ENCODE assay signal across 9 cellular contexts in genomic region chr16:71564377-71564967, GRCh38. TPM values are rescaled to one million over a fixed set of nuclear protein-coding genes. Genes with fewer than 3 reads are reported as not detected.
DNase-seq lines count a peak whose midpoint lies in the region; ATAC-seq and TF ChIP-seq lines count a peak whose summit lies in the region.
"Had no signal": no experiment of that assay in that cellular context is flagged by ENCODE, and none has a peak within 500 bp of the region (broad histone marks: within the 10 kb centered on the region; RNA-seq: fewer than 3 reads in every experiment).

No MANE protein-coding gene starts in this region.

- H3K27ac ChIP-seq in tibial nerve = peak overlapping the region in 3 of 4 donors; percentile 68 to 82 (median 71)

- no peak for TF ChIP-seq CTCF in tibial nerve (IDR thresholded peaks at IDR 0.05)

- ATAC-seq in HG03520 (IDR thresholded peaks at IDR 0.05; ENCODE audit: unreplicated experiment) (peak; percentile 85), left lobe of liver (peak; percentile 29)
- ATAC-seq in activated CD4-positive, CD25-positive, alpha-beta regulatory T cell treated with anti-CD3 and anti-CD28 coated beads, Interleukin-2, amount 50 U/mL, for 24 hours = no peak

- TF ChIP-seq POLR2A in tibial nerve (IDR thresholded peaks at IDR 0.05) = no peak

- H3K9me3 ChIP-seq in adipocyte (ENCODE audit: control insufficient read depth, low read length) (peaks cover 8% of the 10 kb centered on the region), tibial nerve (peaks cover 0 to 18% (median 0%) of the 10 kb centered on the region in 4 donors)

- 4 to 7% methylated on average over 19 of the region's 19 CpGs for WGBS in tibial nerve, 2 donors

- peak; percentile 97 for DNase-seq in stimulated activated CD4-positive, alpha-beta T cell treated with anti-CD3 and anti-CD28 coated beads, Interleukin-4, amount 100 ng/mL, for 1 hour
- DNase-seq in stimulated activated CD4-positive, alpha-beta T cell treated with anti-CD3 and anti-CD28 coated beads, Interleukin-2, amount 100 ng/mL, for 24 hours = no peak
- DNase-seq in adipocyte (ENCODE audit: low read depth) (no peak), left lobe of liver (ENCODE audit: low spot score) (no peak), tibial nerve (ENCODE audit: low spot score in 2 of 2) (peak; percentile 79 to 85), NCI-H1694 treated with DMSO at 0.1 percent for 48 hours (lab: John Stamatoyannopoulos, UW) (no peak)

- TF ChIP-seq EP300 in tibial nerve (IDR thresholded peaks at IDR 0.05) = no peak

- H3K27me3 ChIP-seq in adipocyte (replicated peaks; ENCODE audit: control insufficient read depth, insufficient read depth, low read length) = no peaks in the 10 kb centered on the region
- H3K27me3 ChIP-seq in tibial nerve = no peaks in the 10 kb centered on the region

- H3K36me3 ChIP-seq in adipocyte (ENCODE audit: control insufficient read depth, insufficient read depth, low read length, severe bottlenecking) = no peaks in the 10 kb centered on the region
- H3K36me3 ChIP-seq in tibial nerve = no peaks in the 10 kb centered on the region

- peak overlapping the region; percentile 83 for H3K4me3 ChIP-seq in adipocyte (ENCODE audit: low read length)
- H3K4me3 ChIP-seq in tibial nerve = peak overlapping the region; percentile 49 to 68 (median 52)

- H3K9ac ChIP-seq in adipocyte (ENCODE audit: low read length) = peak overlapping the region; percentile 85

- H3K4me1 ChIP-seq in adipocyte (ENCODE audit: control insufficient read depth, insufficient read depth, low read length) (peaks cover 37% of the 10 kb centered on the region), tibial nerve (peaks cover 0 to 19% (median 0%) of the 10 kb centered on the region in 4 donors)

RNA-seq across cellular contexts. Expression of gene TAT, which starts 12.4 kb away (rescaled TPM):
- total RNA-seq in left lobe of liver = 2,689 TPM
- total RNA-seq in tibial nerve = under 1 TPM in 1 of 4 donors, not detected in 3; 0.20 TPM
- total RNA-seq: pulmonary artery endothelial cell had no signal

RNA-seq across cellular contexts. Expression of gene CHST4, which starts 38.2 kb away (rescaled TPM):
- total RNA-seq in left lobe of liver (3.9 TPM), tibial nerve (not detected)
- total RNA-seq: pulmonary artery endothelial cell had no signal

Comparison
In these comparisons a context has a peak if more than half of its experiments do, and no peak if none do; other contexts are left out.
1. DNase-seq: peak in stimulated activated CD4-positive, alpha-beta T cell treated with anti-CD3 and anti-CD28 coated beads, Interleukin-4, amount 100 ng/mL, for 1 hour (single experiment) and tibial nerve (2 of 2); none in stimulated activated CD4-positive, alpha-beta T cell treated with anti-CD3 and anti-CD28 coated beads, Interleukin-2, amount 100 ng/mL, for 24 hours (0 of 2), adipocyte (single experiment), left lobe of liver (single experiment) and NCI-H1694 treated with DMSO at 0.1 percent for 48 hours (single experiment).
2. ATAC-seq: peak in HG03520 (single experiment) and left lobe of liver (single experiment); none in activated CD4-positive, CD25-positive, alpha-beta regulatory T cell treated with anti-CD3 and anti-CD28 coated beads, Interleukin-2, amount 50 U/mL, for 24 hours (0 of 2).
3. RNA of gene TAT, which starts 12.4 kb away (total RNA-seq): 2,689 TPM in left lobe of liver (single experiment); 0.20 TPM in tibial nerve; every median in the first group is over 1,000 times any median in the second.